Comparison of ENCODE assay signal across 10 cellular contexts in the genomic region with DNA sequence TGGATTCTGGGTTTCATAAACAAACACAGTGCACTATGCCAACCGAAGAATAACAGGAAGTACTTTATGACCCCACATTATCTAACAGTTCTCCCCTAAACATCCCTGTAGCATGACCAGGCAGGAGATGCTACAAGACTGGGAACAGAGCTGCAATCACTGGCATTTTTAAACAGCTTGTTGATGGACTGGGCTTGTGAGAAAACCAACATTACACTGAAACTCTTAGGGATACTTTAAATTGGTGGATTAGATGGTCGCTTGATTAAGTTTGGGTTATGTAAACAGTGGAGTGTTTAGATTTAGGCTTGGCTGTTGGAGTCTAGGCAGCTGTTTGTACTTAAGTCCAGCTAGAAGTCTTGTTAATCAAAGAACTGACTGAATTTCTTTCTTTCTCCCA.
DNase-seq lines count a peak whose midpoint lies in the region; ATAC-seq and TF ChIP-seq lines count a peak whose summit lies in the region.
"Had no signal": no experiment of that assay in that cellular context is flagged by ENCODE, and none has a peak within 500 bp of the region (broad histone marks: within the 10 kb centered on the region; RNA-seq: fewer than 3 reads in every experiment).

No MANE protein-coding gene starts in this region.

- in situ Hi-C loops in GM23248 (cut with MboI), result no loop called here

- intact Hi-C loops in lower lobe of right lung (cut with DNase I), result no loop called here

- H3K4me1 ChIP-seq in ACC112 (ENCODE audit: control insufficient read depth, insufficient read depth, low read length, unreplicated experiment) (no peaks in the 10 kb centered on the region), GM23248 (ENCODE audit: insufficient read depth) (peaks cover 12% of the 10 kb centered on the region), lower lobe of right lung (peaks cover 7% of the 10 kb centered on the region)
- H3K4me1 ChIP-seq: right lobe of liver had no signal

- DNase-seq in GM23248 (peak; percentile 14), amniotic epithelial cell (ENCODE audit: low read depth) (peak; percentile 78), lower lobe of right lung (no peak), NCI-H2227 (lab: John Stamatoyannopoulos, UW; ENCODE audit: unreplicated experiment) (no peak)
- DNase-seq in stimulated activated CD8-positive, alpha-beta memory T cell treated with anti-CD3 and anti-CD28 coated beads, Interleukin-4, amount 100 ng/mL, for 48 hours, result no peak
- no peak for DNase-seq in stimulated activated CD4-positive, alpha-beta T cell treated with anti-CD3 and anti-CD28 coated beads, Interleukin-2, amount 100 ng/mL, for 24 hours
- DNase-seq: right lobe of liver, T-helper 2 cell had no signal

- ATAC-seq in lower lobe of right lung, result peak in 1 of 2 donors; percentile 19
- ATAC-seq in GM19455 (IDR thresholded peaks at IDR 0.05; ENCODE audit: unreplicated experiment), result no peak
- ATAC-seq: right lobe of liver had no signal

- H3K9ac ChIP-seq in GM23248, result no peak overlapping the region

- H3K9me3 ChIP-seq in GM23248 (ENCODE audit: low read depth) (no peaks in the 10 kb centered on the region), lower lobe of right lung (no peaks in the 10 kb centered on the region)
- H3K9me3 ChIP-seq: right lobe of liver had no signal

- 3 to 6% methylated on average over 2 of the region's 2 CpGs for WGBS in GM23248 (ENCODE audit: low coverage in 1 of 2, low lambda C conversion rate in 2 of 2, missing lambda C conversion rate in 2 of 2), 2 experiments

- no peaks in the 10 kb centered on the region for H3K27me3 ChIP-seq in ACC112 (ENCODE audit: insufficient read depth, low read length)
- H3K27me3 ChIP-seq in GM23248 (replicated peaks; ENCODE audit: insufficient read depth), result peaks cover 78% of the 10 kb centered on the region
- H3K27me3 ChIP-seq in lower lobe of right lung (ENCODE audit: low read depth), result no peaks in the 10 kb centered on the region
- H3K27me3 ChIP-seq: right lobe of liver had no signal

- H3K36me3 ChIP-seq in ACC112 (ENCODE audit: insufficient read depth, low read length), result no peaks in the 10 kb centered on the region
- H3K36me3 ChIP-seq in GM23248 (ENCODE audit: low read depth), result no peaks in the 10 kb centered on the region
- H3K36me3 ChIP-seq in lower lobe of right lung, result no peaks in the 10 kb centered on the region
- H3K36me3 ChIP-seq: right lobe of liver had no signal

- H3K79me2 ChIP-seq in ACC112 (ENCODE audit: control insufficient read depth, insufficient read depth, low read length, unreplicated experiment) (no peaks in the 10 kb centered on the region), GM23248 (ENCODE audit: insufficient read depth) (no peaks in the 10 kb centered on the region)

- TF ChIP-seq CTCF in lower lobe of right lung (IDR thresholded peaks at IDR 0.05), result no peak

- H2AFZ ChIP-seq in ACC112 (ENCODE audit: low read length, unreplicated experiment), result no peak overlapping the region
- no peak overlapping the region for H2AFZ ChIP-seq in GM23248

- H3K4me3 ChIP-seq in ACC112 (ENCODE audit: low read depth, low read length) (peak overlapping the region; percentile 67; the same call in 1 of the 2 replicates), GM23248 (peak overlapping the region; percentile 60; the same call in 1 of the 2 replicates), lower lobe of right lung (no peak overlapping the region)
- H3K4me3 ChIP-seq: right lobe of liver had no signal

- H3K9me2 ChIP-seq in GM23248 (ENCODE audit: insufficient read depth), result no peaks in the 10 kb centered on the region

- H3F3A ChIP-seq in GM23248 (ENCODE audit: insufficient read depth), result peaks cover 6% of the 10 kb centered on the region; the same call in 1 of the 2 replicates

- H3K27ac ChIP-seq in ACC112 (ENCODE audit: low read depth, low read length) (no peak overlapping the region), GM23248 (no peak overlapping the region), lower lobe of right lung (peak overlapping the region; percentile 34)
- H3K27ac ChIP-seq: right lobe of liver had no signal

- peak overlapping the region; percentile 74 for H3K4me2 ChIP-seq in GM23248 (ENCODE audit: unreplicated experiment)

- H4K20me1 ChIP-seq in GM23248 (ENCODE audit: insufficient read depth), result no peaks in the 10 kb centered on the region

Comparison
In these comparisons a context has a peak if more than half of its experiments do, and no peak if none do; other contexts are left out.
1. DNase-seq: peak in GM23248 (single experiment) and amniotic epithelial cell (single experiment); none in lower lobe of right lung (single experiment), stimulated activated CD8-positive, alpha-beta memory T cell treated with anti-CD3 and anti-CD28 coated beads, Interleukin-4, amount 100 ng/mL, for 48 hours (single experiment), NCI-H2227 (single experiment) and stimulated activated CD4-positive, alpha-beta T cell treated with anti-CD3 and anti-CD28 coated beads, Interleukin-2, amount 100 ng/mL, for 24 hours (0 of 2).